33 cellular contexts compared by ENCODE assay signal in the genomic region with DNA sequence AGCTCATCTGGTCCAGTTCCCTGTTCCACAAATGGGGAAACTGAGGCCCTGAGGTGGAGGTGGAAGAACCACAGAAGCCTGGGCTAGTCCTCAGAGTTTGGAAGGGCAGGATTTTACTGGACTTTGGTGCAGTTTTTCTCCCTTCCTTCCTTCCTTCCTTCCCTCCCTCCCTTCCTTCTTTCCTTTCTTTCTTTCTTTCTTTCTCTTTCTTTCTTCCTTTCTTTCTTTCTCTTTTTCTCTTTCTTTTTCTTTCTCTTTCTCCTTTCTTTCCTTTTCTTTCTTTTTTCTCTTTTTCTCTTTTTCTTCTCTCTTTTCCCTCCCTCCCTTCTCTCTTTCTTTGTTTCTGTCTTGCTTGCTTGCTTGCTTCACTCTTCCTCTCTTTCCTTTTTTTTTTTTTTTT.
"Had no signal": no experiment of that assay in that cellular context is flagged by ENCODE, and none has a peak within 500 bp of the region (broad histone marks: within the 10 kb centered on the region; RNA-seq: fewer than 3 reads in every experiment).

No MANE protein-coding gene starts in this region.

- H3K27ac Mint-ChIP-seq: activated B cell treated with CpG ODN at 0.5 μM for 24 hours; activated CD4-positive, alpha-beta memory T cell treated with anti-CD3 and anti-CD28 coated beads for 36 hours; activated naive CD4-positive, alpha-beta T cell treated with anti-CD3 and anti-CD28 coated beads, Interleukin-2, amount 10 ng/mL, durations not matched to agents 7 days and 5 days; activated naive CD8-positive, alpha-beta T cell; activated naive CD8-positive, alpha-beta T cell treated with anti-CD3 and anti-CD28 coated beads, Interleukin-2, amount 50 U/mL, for 24 hours; T-helper 17 cell had no signal

- H3K4me3 Mint-ChIP-seq: activated B cell treated with CpG ODN at 0.5 μM for 24 hours; activated CD4-positive, alpha-beta memory T cell treated with anti-CD3 and anti-CD28 coated beads for 36 hours; activated naive CD4-positive, alpha-beta T cell treated with anti-CD3 and anti-CD28 coated beads, Interleukin-2, amount 10 ng/mL, durations not matched to agents 7 days and 5 days; activated naive CD8-positive, alpha-beta T cell; activated naive CD8-positive, alpha-beta T cell treated with anti-CD3 and anti-CD28 coated beads, Interleukin-2, amount 50 U/mL, for 24 hours; activated T-cell treated with anti-CD3 and anti-CD28 coated beads, Interleukin-2, amount 50 U/mL, for 4 hours; brain; T-helper 17 cell had no signal

- DNase-seq: activated B cell treated with CpG ODN at 0.5 μM for 24 hours; activated CD4-positive, alpha-beta memory T cell treated with anti-CD3 and anti-CD28 coated beads for 36 hours; activated CD4-positive, alpha-beta T cell treated with anti-CD3 and anti-CD28 coated beads for 4 hours; activated CD4-positive, alpha-beta T cell treated with anti-CD3 and anti-CD28 coated beads, Interleukin-2, amount 50 U/mL, for 1 hour; activated CD4-positive, CD25-positive, alpha-beta regulatory T cell treated with anti-CD3 and anti-CD28 coated beads, Interleukin-2, amount 50 U/mL, for 72 hours; activated CD8-positive, alpha-beta memory T cell treated with anti-CD3 and anti-CD28 coated beads, Interleukin-2, amount 50 U/mL, for 4 hours; activated effector memory CD4-positive, alpha-beta T cell treated with Interleukin-2 at 50 U/mL for 16 hours; activated naive CD4-positive, alpha-beta T cell treated with anti-CD3 and anti-CD28 coated beads, Interleukin-2, amount 10 ng/mL, durations not matched to agents 7 days and 5 days; activated naive CD8-positive, alpha-beta T cell treated with anti-CD3 and anti-CD28 coated beads, Interleukin-2, amount 50 U/mL, for 24 hours; activated T-cell treated with anti-CD3 and anti-CD28 coated beads for 4 hours; activated T-cell treated with anti-CD3 and anti-CD28 coated beads, Interleukin-2, amount 50 U/mL, for 4 hours; anterior cingulate cortex; caudate nucleus; cerebellar nuclear complex; NCI-H1092 treated with DMSO at 0.1 percent for 48 hours; NCI-H1417; NCI-H146; NCI-H187; NCI-H2029 treated with DMSO at 0.1 percent for 48 hours; NCI-H2107; NCI-H2171 treated with DMSO at 0.1 percent for 48 hours; NCI-H2227 treated with DMSO at 0.1 percent for 48 hours; NCI-H446 treated with DMSO at 0.1 percent for 48 hours; NCI-H524; NCI-H69; SHP77 treated with DMSO at 0.1 percent for 48 hours; SK-N-SH; T-helper 17 cell had no signal

- H3K27ac ChIP-seq: KMS-11, SJSA1 had no signal

- H3K9me3 ChIP-seq: SJSA1, SK-N-SH had no signal

- H3K9me3 Mint-ChIP-seq: activated B cell treated with CpG ODN at 0.5 μM for 24 hours; activated T-cell treated with anti-CD3 and anti-CD28 coated beads, Interleukin-2, amount 50 U/mL, for 4 hours had no signal

- H3K4me2 ChIP-seq: KMS-11, SK-N-SH had no signal

- H3K36me3 ChIP-seq: SJSA1 had no signal

- H3K27me3 ChIP-seq: SJSA1 had no signal

- H3K4me3 ChIP-seq: SJSA1 had no signal

- H3K4me1 Mint-ChIP-seq: activated B cell treated with CpG ODN at 0.5 μM for 24 hours; activated naive CD4-positive, alpha-beta T cell treated with anti-CD3 and anti-CD28 coated beads, Interleukin-2, amount 10 ng/mL, durations not matched to agents 7 days and 5 days; activated naive CD8-positive, alpha-beta T cell treated with anti-CD3 and anti-CD28 coated beads, Interleukin-2, amount 50 U/mL, for 24 hours; T-helper 17 cell had no signal

- H3K27me3 Mint-ChIP-seq: activated B cell treated with CpG ODN at 0.5 μM for 24 hours; activated CD4-positive, alpha-beta memory T cell treated with anti-CD3 and anti-CD28 coated beads for 36 hours; activated naive CD4-positive, alpha-beta T cell treated with anti-CD3 and anti-CD28 coated beads, Interleukin-2, amount 10 ng/mL, durations not matched to agents 7 days and 5 days; activated naive CD8-positive, alpha-beta T cell; activated naive CD8-positive, alpha-beta T cell treated with anti-CD3 and anti-CD28 coated beads, Interleukin-2, amount 50 U/mL, for 24 hours; T-helper 17 cell had no signal

- H3K36me3 Mint-ChIP-seq: activated naive CD4-positive, alpha-beta T cell treated with anti-CD3 and anti-CD28 coated beads, Interleukin-2, amount 10 ng/mL, durations not matched to agents 7 days and 5 days; activated naive CD8-positive, alpha-beta T cell; brain had no signal

- H3K9ac ChIP-seq: KMS-11, SK-N-SH had no signal

- ATAC-seq: activated naive CD8-positive, alpha-beta T cell treated with anti-CD3 and anti-CD28 coated beads, Interleukin-2, amount 50 U/mL, for 24 hours; activated T-cell treated with anti-CD3 and anti-CD28 coated beads, Interleukin-2, amount 50 U/mL, for 4 hours; Panc1; T-helper 17 cell had no signal
